ENCODE assay signal across 12 cellular contexts in genomic region chr3:74643636-74644035, GRCh38. TPM values are rescaled to one million over a fixed set of nuclear protein-coding genes. Genes with fewer than 3 reads are reported as not detected.
DNase-seq lines count a peak whose midpoint lies in the region; TF ChIP-seq lines count a peak whose summit lies in the region.
"Had no signal": no experiment of that assay in that cellular context is flagged by ENCODE, and none has a peak within 500 bp of the region (broad histone marks: within the 10 kb centered on the region; RNA-seq: fewer than 3 reads in every experiment).

No MANE protein-coding gene starts in this region.

- H3K27me3 ChIP-seq in BE2C = no peaks in the 10 kb centered on the region
- no peaks in the 10 kb centered on the region for H3K27me3 ChIP-seq in PC-9 (ENCODE audit: insufficient read depth, low read depth)
- H3K27me3 ChIP-seq in ovary = no peaks in the 10 kb centered on the region
- no peaks in the 10 kb centered on the region for H3K27me3 ChIP-seq in Peyer's patch

- H3K79me2 ChIP-seq in PC-9 (ENCODE audit: low read depth) = no peaks in the 10 kb centered on the region

- H3K4me2 ChIP-seq in PC-9 = no peak overlapping the region

- intact Hi-C loops in PC-9 (cut with micrococcal nuclease; ENCODE audit: unreplicated experiment) (no loop called here), ovary (cut with DNase I) (no loop called here)

- no peaks in the 10 kb centered on the region for H4K20me1 ChIP-seq in PC-9 (ENCODE audit: insufficient read depth)

- H3K36me3 Mint-ChIP-seq in glutamatergic neuron (ENCODE audit: unreplicated experiment) = no peaks in the 10 kb centered on the region

- DNase-seq in BE2C (peak; percentile 90), PC-9 (no peak), glutamatergic neuron (peak; percentile 77), ovary (peak; percentile 37 to 89 (median 80)), KBM-7 (no peak), Peyer's patch (no peak), ecto neural progenitor cell (ENCODE audit: low spot score) (no peak)
- no peak for DNase-seq in activated effector memory CD4-positive, alpha-beta T cell treated with Interleukin-2 at 50 U/mL for 16 hours
- DNase-seq: Kasumi-1; NK-92 treated with Interleukin-12 subunit alpha and Interleukin-12 subunit beta, amount 100 ng/mL, for 24 hours; T1000 had no signal

- H3K36me3 ChIP-seq in BE2C = no peaks in the 10 kb centered on the region
- no peaks in the 10 kb centered on the region for H3K36me3 ChIP-seq in PC-9 (ENCODE audit: low read depth)
- no peaks in the 10 kb centered on the region for H3K36me3 ChIP-seq in ovary
- H3K36me3 ChIP-seq in Peyer's patch = no peaks in the 10 kb centered on the region

- H3F3A ChIP-seq in PC-9 (ENCODE audit: insufficient read depth, low read depth) = no peaks in the 10 kb centered on the region

- CTCF ChIA-PET in PC-9 (lab: Charles Lee) = no interaction called here

- H3K9me2 ChIP-seq in PC-9 (ENCODE audit: insufficient read depth) = no peaks in the 10 kb centered on the region

- H3K4me1 Mint-ChIP-seq in glutamatergic neuron (ENCODE audit: low read depth, unreplicated experiment) = peaks cover 19% of the 10 kb centered on the region

- 1 to 9% (median 4%) methylated on average over 5 of the region's 5 CpGs for WGBS in ovary, 3 donors

- H3K4me1 ChIP-seq in BE2C = peaks cover 21% of the 10 kb centered on the region
- H3K4me1 ChIP-seq in PC-9 (replicated peaks; ENCODE audit: insufficient read depth) = no peaks in the 10 kb centered on the region
- peaks cover 4% of the 10 kb centered on the region for H3K4me1 ChIP-seq in ovary (ENCODE audit: insufficient read depth)
- no peaks in the 10 kb centered on the region for H3K4me1 ChIP-seq in Peyer's patch

- BruUV-seq in PC-9 (replicated peaks; lab: Mats Ljungman, UMichigan) = no TSS peak

- peak overlapping the region; percentile 3; the same call in 1 of the 2 replicates for H3K4me3 ChIP-seq in BE2C (ENCODE audit: low read depth, low read length)
- H3K4me3 ChIP-seq in PC-9 = no peak overlapping the region
- H3K4me3 ChIP-seq in ovary = no peak overlapping the region
- no peak overlapping the region for H3K4me3 ChIP-seq in Peyer's patch

- no peaks in the 10 kb centered on the region for H3K9me3 Mint-ChIP-seq in glutamatergic neuron (ENCODE audit: unreplicated experiment)
- H3K9me3 Mint-ChIP-seq: nephron had no signal

- H2AFZ ChIP-seq in PC-9 = peak overlapping the region; percentile 39; the same call in 1 of the 2 replicates

- peak overlapping the region; percentile 95 for H3K27ac Mint-ChIP-seq in glutamatergic neuron (ENCODE audit: unreplicated experiment)
- H3K27ac Mint-ChIP-seq: nephron had no signal

- POLR2A ChIA-PET in PC-9 (lab: Charles Lee; ENCODE audit: unreplicated experiment) = no interaction called here

- H3K27ac ChIP-seq in PC-9 (no peak overlapping the region), ovary (peak overlapping the region in 1 of 2 donors; percentile 33), Peyer's patch (no peak overlapping the region)

- H3K27me3 Mint-ChIP-seq in glutamatergic neuron (ENCODE audit: unreplicated experiment) = peaks cover 3% of the 10 kb centered on the region

- no peak for TF ChIP-seq POLR2A in ovary (IDR thresholded peaks at IDR 0.05)
- no peak for TF ChIP-seq POLR2A in Peyer's patch (IDR thresholded peaks at IDR 0.05)

- H3K9me3 ChIP-seq in BE2C (no peaks in the 10 kb centered on the region), PC-9 (ENCODE audit: insufficient read depth, low read depth) (no peaks in the 10 kb centered on the region), ovary (no peaks in the 10 kb centered on the region), Peyer's patch (no peaks in the 10 kb centered on the region)

- no peak for TF ChIP-seq EP300 in ovary (IDR thresholded peaks at IDR 0.05)

- in situ Hi-C loops in KBM-7 (cut with MboI; ENCODE audit: low pct_unique_long_range_greater_than_20kb, low sequenced_read_pairs) = no loop called here

- TF ChIP-seq CTCF in BE2C (IDR thresholded peaks at IDR 0.05; ENCODE audit: low read depth, low read length) = no peak
- TF ChIP-seq CTCF in PC-9 (conservative IDR thresholded peaks at IDR 0.05) = no peak
- no peak for TF ChIP-seq CTCF in glutamatergic neuron (IDR thresholded peaks at IDR 0.05; ENCODE audit: partially characterized antibody, unreplicated experiment)
- no peak for TF ChIP-seq CTCF in ovary (IDR thresholded peaks at IDR 0.05)
- no peak for TF ChIP-seq CTCF in Peyer's patch (IDR thresholded peaks at IDR 0.05)

- H3K4me3 Mint-ChIP-seq in glutamatergic neuron (ENCODE audit: unreplicated experiment) = peak overlapping the region; percentile 33
- H3K4me3 Mint-ChIP-seq: nephron had no signal

RNA-seq across cellular contexts. Expression of gene CNTN3, which starts 29.2 kb away (rescaled TPM):
- not detected for polyA plus RNA-seq in BE2C (2012; ENCODE audit: insufficient read depth, insufficient read length, low read depth)
- total RNA-seq in PC-9 (2021) (not detected in 2 replicates), glutamatergic neuron (ENCODE audit: unreplicated experiment) (2.2 TPM), ovary (10 to 100 TPM in 1 of 7 donors, 1 to 10 TPM in 5, under 1 TPM in 1; 0.68 to 12.6 (median 2.7) TPM), Peyer's patch (1 to 10 TPM; 1.6 to 9.4 (median 4.1) TPM)
- polyA plus RNA-seq in ovary = 1 to 10 TPM; 1.3 to 2.2 TPM

Comparison
In these comparisons a context has a peak if more than half of its experiments do, and no peak if none do; other contexts are left out.
1. DNase-seq: peak in BE2C (single experiment), glutamatergic neuron (single experiment) and ovary (5 of 5); none in PC-9 (0 of 2), KBM-7 (single experiment), Peyer's patch (0 of 3), ecto neural progenitor cell (single experiment) and activated effector memory CD4-positive, alpha-beta T cell treated with Interleukin-2 at 50 U/mL for 16 hours (single experiment).